In genomic region chr17:6343736-6344135, GRCh38 we compare ENCODE assay signal across 27 cellular contexts.
DNase-seq lines count a peak whose midpoint lies in the region; FAIRE-seq and TF ChIP-seq lines count a peak whose summit lies in the region.
"Had no signal": no experiment of that assay in that cellular context is flagged by ENCODE, and none has a peak within 500 bp of the region (broad histone marks: within the 10 kb centered on the region; RNA-seq: fewer than 3 reads in every experiment).

No MANE protein-coding gene starts in this region.

- peaks cover 0 to 19% (median 0%) of the 10 kb centered on the region in 4 donors for H3K27me3 ChIP-seq in esophagus muscularis mucosa
- H3K27me3 ChIP-seq in vagina, result no peaks in the 10 kb centered on the region
- H3K27me3 ChIP-seq in SJCRH30, result no peaks in the 10 kb centered on the region
- H3K27me3 ChIP-seq: BE2C, BLaER1 had no signal

- H3K4me3 ChIP-seq in esophagus muscularis mucosa, result no peak overlapping the region
- H3K4me3 ChIP-seq in vagina, result no peak overlapping the region
- no peak overlapping the region for H3K4me3 ChIP-seq in SJCRH30
- H3K4me3 ChIP-seq: BLaER1, GM12878 had no signal

- no peak for TF ChIP-seq EP300 in esophagus muscularis mucosa (IDR thresholded peaks at IDR 0.05)

- no peak for TF ChIP-seq CTCF in esophagus muscularis mucosa (IDR thresholded peaks at IDR 0.05)
- TF ChIP-seq CTCF in vagina (IDR thresholded peaks at IDR 0.05), result no peak

- H3K27ac ChIP-seq in esophagus muscularis mucosa (replicated peaks in 1 of 4) (no peak overlapping the region), vagina (no peak overlapping the region), SJCRH30 (no peak overlapping the region)
- H3K27ac ChIP-seq: BLaER1 had no signal

- DNase-seq in ecto neural progenitor cell (ENCODE audit: low spot score) (peak; percentile 18), esophagus muscularis mucosa (ENCODE audit: extremely low spot score) (peak; percentile 12), mesenteric fat pad (ENCODE audit: low spot score) (peak; percentile 68), vagina (ENCODE audit: extremely low spot score in 2 of 2) (peak; percentile 29 to 77), SJCRH30 (no peak), putamen (ENCODE audit: low spot score) (no peak), urothelium cell line (ENCODE audit: low spot score) (no peak)
- DNase-seq: 8988T; ACHN; BE2C; C1 segment of cervical spinal cord; CD4-positive, alpha-beta memory T cell; CD4-positive, CD25-positive, alpha-beta regulatory T cell; CD8-positive, alpha-beta memory T cell; COR-L47; DMS 273 treated with DMSO at 0.1 percent for 48 hours; DMS153; DMS53; DMS79; DND-41; EL; GDM1 had no signal

- intact Hi-C loops in esophagus muscularis mucosa (cut with DNase I) (no loop called here), vagina (cut with DNase I) (no loop called here)

- no peak for FAIRE-seq in urothelium cell line (lab: Jason Lieb, UNC)
- FAIRE-seq: A204.1, GM12878, GM12892, GM18507 had no signal

- H3K4me1 ChIP-seq in esophagus muscularis mucosa (no peaks in the 10 kb centered on the region), vagina (no peaks in the 10 kb centered on the region), SJCRH30 (no peaks in the 10 kb centered on the region)
- H3K4me1 ChIP-seq: BE2C, BLaER1 had no signal

- H3K36me3 ChIP-seq in esophagus muscularis mucosa (no peaks in the 10 kb centered on the region), vagina (no peaks in the 10 kb centered on the region), SJCRH30 (no peaks in the 10 kb centered on the region)
- H3K36me3 ChIP-seq: BE2C, BLaER1 had no signal

- 83% methylated on average over 3 of the region's 3 CpGs for WGBS in esophagus muscularis mucosa

- H3K9me3 ChIP-seq in esophagus muscularis mucosa (no peaks in the 10 kb centered on the region), vagina (no peaks in the 10 kb centered on the region), SJCRH30 (replicated peaks) (no peaks in the 10 kb centered on the region)
- H3K9me3 ChIP-seq: BE2C, BLaER1 had no signal

- TF ChIP-seq POLR2A in esophagus muscularis mucosa (IDR thresholded peaks at IDR 0.05; ENCODE audit: low read depth) (no peak), vagina (IDR thresholded peaks at IDR 0.05) (no peak)

Comparison
In these comparisons a context has a peak if more than half of its experiments do, and no peak if none do; other contexts are left out.
1. DNase-seq: peak in ecto neural progenitor cell (single experiment), esophagus muscularis mucosa (single experiment), mesenteric fat pad (single experiment) and vagina (2 of 2); none in SJCRH30 (0 of 2), putamen (single experiment) and urothelium cell line (single experiment).